Comparison of ENCODE assay signal across 1 cellular context in genomic region chr17:30218689-30219266, GRCh38.
TF ChIP-seq lines count a peak whose summit lies in the region.

No MANE protein-coding gene starts in this region.

TF ChIP-seq in GM12878, 131 proteins besides CTCF, POLR2A, EP300 and RAD21 (continued from another document):
- TF ChIP-seq, protein P1, sequence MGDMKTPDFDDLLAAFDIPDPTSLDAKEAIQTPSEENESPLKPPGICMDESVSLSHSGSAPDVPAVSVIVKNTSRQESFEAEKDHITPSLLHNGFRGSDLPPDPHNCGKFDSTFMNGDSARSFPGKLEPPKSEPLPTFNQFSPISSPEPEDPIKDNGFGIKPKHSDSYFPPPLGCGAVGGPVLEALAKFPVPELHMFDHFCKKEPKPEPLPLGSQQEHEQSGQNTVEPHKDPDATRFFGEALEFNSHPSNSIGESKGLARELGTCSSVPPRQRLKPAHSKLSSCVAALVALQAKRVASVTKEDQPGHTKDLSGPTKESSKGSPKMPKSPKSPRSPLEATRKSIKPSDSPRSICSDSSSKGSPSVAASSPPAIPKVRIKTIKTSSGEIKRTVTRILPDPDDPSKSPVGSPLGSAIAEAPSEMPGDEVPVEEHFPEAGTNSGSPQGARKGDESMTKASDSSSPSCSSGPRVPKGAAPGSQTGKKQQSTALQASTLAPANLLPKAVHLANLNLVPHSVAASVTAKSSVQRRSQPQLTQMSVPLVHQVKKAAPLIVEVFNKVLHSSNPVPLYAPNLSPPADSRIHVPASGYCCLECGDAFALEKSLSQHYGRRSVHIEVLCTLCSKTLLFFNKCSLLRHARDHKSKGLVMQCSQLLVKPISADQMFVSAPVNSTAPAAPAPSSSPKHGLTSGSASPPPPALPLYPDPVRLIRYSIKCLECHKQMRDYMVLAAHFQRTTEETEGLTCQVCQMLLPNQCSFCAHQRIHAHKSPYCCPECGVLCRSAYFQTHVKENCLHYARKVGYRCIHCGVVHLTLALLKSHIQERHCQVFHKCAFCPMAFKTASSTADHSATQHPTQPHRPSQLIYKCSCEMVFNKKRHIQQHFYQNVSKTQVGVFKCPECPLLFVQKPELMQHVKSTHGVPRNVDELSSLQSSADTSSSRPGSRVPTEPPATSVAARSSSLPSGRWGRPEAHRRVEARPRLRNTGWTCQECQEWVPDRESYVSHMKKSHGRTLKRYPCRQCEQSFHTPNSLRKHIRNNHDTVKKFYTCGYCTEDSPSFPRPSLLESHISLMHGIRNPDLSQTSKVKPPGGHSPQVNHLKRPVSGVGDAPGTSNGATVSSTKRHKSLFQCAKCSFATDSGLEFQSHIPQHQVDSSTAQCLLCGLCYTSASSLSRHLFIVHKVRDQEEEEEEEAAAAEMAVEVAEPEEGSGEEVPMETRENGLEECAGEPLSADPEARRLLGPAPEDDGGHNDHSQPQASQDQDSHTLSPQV (IDR thresholded peaks at IDR 0.05), result no peak
- TF ChIP-seq SUPT20H (IDR thresholded peaks at IDR 0.05; ENCODE audit: borderline replicate concordance, control insufficient read depth, low read depth, low read length) (no peak), E4F1 (IDR thresholded peaks at IDR 0.05; ENCODE audit: borderline replicate concordance, partially characterized antibody) (no peak), EGR1 (IDR thresholded peaks at IDR 0.05; ENCODE audit: borderline replicate concordance in 1 of 2, low read depth in 2 of 2, low read length in 2 of 2) (no peak), GABPA (IDR thresholded peaks at IDR 0.05; ENCODE audit: low read depth) (no peak), NRF1 (conservative IDR thresholded peaks at IDR 0.05; ENCODE audit: low read depth, low read length) (no peak), MTA2 (IDR thresholded peaks at IDR 0.05; ENCODE audit: low read depth) (no peak), CBX5 (IDR thresholded peaks at IDR 0.05; ENCODE audit: low read depth) (no peak), PML (IDR thresholded peaks at IDR 0.05; ENCODE audit: low read length) (no peak), GATAD2B (conservative IDR thresholded peaks at IDR 0.05; ENCODE audit: low read depth) (no peak), USF1 (IDR thresholded peaks at IDR 0.05; ENCODE audit: borderline replicate concordance, extremely low read length, insufficient read depth, low read depth, low read length) (no peak), NFIC (IDR thresholded peaks at IDR 0.05; ENCODE audit: low read depth, low read length) (0 out of 2 replicates have a peak, but pooled peaks have one; percentile 21), TCF12 (IDR thresholded peaks at IDR 0.05; ENCODE audit: low read depth, low read length) (no peak), POU2F2 (IDR thresholded peaks at IDR 0.05; ENCODE audit: borderline replicate concordance, low read depth, low read length) (no peak), IKZF2 (IDR thresholded peaks at IDR 0.05) (0 out of 4 replicates have a peak, but pooled peaks have one; percentile 30 to 44), IKZF1 (conservative IDR thresholded peaks at IDR 0.05) (peak; percentile 55; the same call in 1 of the 2 replicates), SMC3 (IDR thresholded peaks at IDR 0.05; ENCODE audit: borderline replicate concordance, low read length) (no peak), HCFC1 (IDR thresholded peaks at IDR 0.05; ENCODE audit: low read length) (no peak), TCF7 (IDR thresholded peaks at IDR 0.05; ENCODE audit: borderline replicate concordance) (no peak; the same call in 1 of the 2 replicates), NR2C1 (IDR thresholded peaks at IDR 0.05) (no peak), RFX5 (IDR thresholded peaks at IDR 0.05; ENCODE audit: low read depth, low read length) (no peak)
- TF ChIP-seq, protein P2, sequence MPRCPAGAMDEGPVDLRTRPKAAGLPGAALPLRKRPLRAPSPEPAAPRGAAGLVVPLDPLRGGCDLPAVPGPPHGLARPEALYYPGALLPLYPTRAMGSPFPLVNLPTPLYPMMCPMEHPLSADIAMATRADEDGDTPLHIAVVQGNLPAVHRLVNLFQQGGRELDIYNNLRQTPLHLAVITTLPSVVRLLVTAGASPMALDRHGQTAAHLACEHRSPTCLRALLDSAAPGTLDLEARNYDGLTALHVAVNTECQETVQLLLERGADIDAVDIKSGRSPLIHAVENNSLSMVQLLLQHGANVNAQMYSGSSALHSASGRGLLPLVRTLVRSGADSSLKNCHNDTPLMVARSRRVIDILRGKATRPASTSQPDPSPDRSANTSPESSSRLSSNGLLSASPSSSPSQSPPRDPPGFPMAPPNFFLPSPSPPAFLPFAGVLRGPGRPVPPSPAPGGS (IDR thresholded peaks at IDR 0.05; ENCODE audit: borderline replicate concordance, insufficient read depth, low read depth, low read length, poor library complexity, severe bottlenecking), result peak; percentile 63
- TF ChIP-seq, protein P3, sequence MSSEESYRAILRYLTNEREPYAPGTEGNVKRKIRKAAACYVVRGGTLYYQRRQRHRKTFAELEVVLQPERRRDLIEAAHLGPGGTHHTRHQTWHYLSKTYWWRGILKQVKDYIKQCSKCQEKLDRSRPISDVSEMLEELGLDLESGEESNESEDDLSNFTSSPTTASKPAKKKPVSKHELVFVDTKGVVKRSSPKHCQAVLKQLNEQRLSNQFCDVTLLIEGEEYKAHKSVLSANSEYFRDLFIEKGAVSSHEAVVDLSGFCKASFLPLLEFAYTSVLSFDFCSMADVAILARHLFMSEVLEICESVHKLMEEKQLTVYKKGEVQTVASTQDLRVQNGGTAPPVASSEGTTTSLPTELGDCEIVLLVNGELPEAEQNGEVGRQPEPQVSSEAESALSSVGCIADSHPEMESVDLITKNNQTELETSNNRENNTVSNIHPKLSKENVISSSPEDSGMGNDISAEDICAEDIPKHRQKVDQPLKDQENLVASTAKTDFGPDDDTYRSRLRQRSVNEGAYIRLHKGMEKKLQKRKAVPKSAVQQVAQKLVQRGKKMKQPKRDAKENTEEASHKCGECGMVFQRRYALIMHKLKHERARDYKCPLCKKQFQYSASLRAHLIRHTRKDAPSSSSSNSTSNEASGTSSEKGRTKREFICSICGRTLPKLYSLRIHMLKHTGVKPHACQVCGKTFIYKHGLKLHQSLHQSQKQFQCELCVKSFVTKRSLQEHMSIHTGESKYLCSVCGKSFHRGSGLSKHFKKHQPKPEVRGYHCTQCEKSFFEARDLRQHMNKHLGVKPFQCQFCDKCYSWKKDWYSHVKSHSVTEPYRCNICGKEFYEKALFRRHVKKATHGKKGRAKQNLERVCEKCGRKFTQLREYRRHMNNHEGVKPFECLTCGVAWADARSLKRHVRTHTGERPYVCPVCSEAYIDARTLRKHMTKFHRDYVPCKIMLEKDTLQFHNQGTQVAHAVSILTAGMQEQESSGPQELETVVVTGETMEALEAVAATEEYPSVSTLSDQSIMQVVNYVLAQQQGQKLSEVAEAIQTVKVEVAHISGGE (CRISPR knock-in tag; IDR thresholded peaks at IDR 0.05), result no peak
TF ChIP-seq in GM12878: peak in this region for 8.
